Comparison of ENCODE assay signal across 31 cellular contexts in genomic region chr2:147125145-147125544, GRCh38.
"Had no signal": no experiment of that assay in that cellular context is flagged by ENCODE, and none has a peak within 500 bp of the region (broad histone marks: within the 10 kb centered on the region; RNA-seq: fewer than 3 reads in every experiment).

No MANE protein-coding gene starts in this region.

- ATAC-seq: left colon; natural killer cell; right lobe of liver; stimulated activated memory B cell treated with anti-CD40 and anti-IgM and Interleukin-4, amounts not matched to agents 10 μg/mL and 1 μg/mL and 100 μg/mL, for 72 hours; stimulated activated naive CD8-positive, alpha-beta T cell treated with anti-CD3 and anti-CD28 coated beads, Interleukin-15, amount 100 ng/mL, for 72 hours had no signal

- H3K4me1 Mint-ChIP-seq: immature natural killer cell; mesothelial cell of epicardium; naive B cell; natural killer cell; nephron progenitor cell; neural progenitor cell; stimulated activated memory B cell treated with anti-CD40 and anti-IgM and Interleukin-4, amounts not matched to agents 10 μg/mL and 1 μg/mL and 100 μg/mL, for 72 hours; stimulated activated naive CD8-positive, alpha-beta T cell treated with anti-CD3 and anti-CD28 coated beads, Interleukin-15, amount 100 ng/mL, for 72 hours had no signal

- H3K4me1 ChIP-seq: left ventricle myocardium inferior, neural progenitor cell, right atrium auricular region, right lobe of liver, testis, thyroid gland, transverse colon, upper lobe of left lung had no signal

- H2AFZ ChIP-seq: neural progenitor cell had no signal

- H3K4me2 ChIP-seq: neural progenitor cell, smooth muscle cell had no signal

- H3K27me3 ChIP-seq: neural progenitor cell, ovary, right atrium auricular region, right lobe of liver, testis, thyroid gland, transverse colon, upper lobe of left lung had no signal

- FAIRE-seq: islet of Langerhans, kidney, urothelium cell line had no signal

- H3K36me3 Mint-ChIP-seq: mesothelial cell of epicardium; naive B cell; natural killer cell; neural progenitor cell; stimulated activated memory B cell treated with anti-CD40 and anti-IgM and Interleukin-4, amounts not matched to agents 10 μg/mL and 1 μg/mL and 100 μg/mL, for 72 hours had no signal

- H3K27ac ChIP-seq: left ventricle myocardium inferior, neural progenitor cell, ovary, right atrium auricular region, right lobe of liver, testis, thyroid gland, transverse colon, upper lobe of left lung had no signal

- DNase-seq: hippocampal formation; immature natural killer cell; kidney; left colon; left ventricle myocardium inferior; mesendoderm; naive B cell; natural killer cell; nephron progenitor cell; ovary; right lobe of liver; stimulated activated CD4-positive, alpha-beta T cell treated with anti-CD3 and anti-CD28 coated beads, Interleukin-1b, Interleukin-23, amount 100 ng/mL, for 48 hours; stimulated activated CD4-positive, alpha-beta T cell treated with anti-CD3 and anti-CD28 coated beads, Interleukin-2, amount 100 ng/mL, for 48 hours; stimulated activated CD4-positive, alpha-beta T cell treated with anti-CD3 and anti-CD28 coated beads, Interleukin-4, amount 100 ng/mL, for 4 hours; stimulated activated CD8-positive, alpha-beta memory T cell treated with anti-CD3 and anti-CD28 coated beads, Interleukin-4, amount 100 ng/mL, for 48 hours; stimulated activated naive CD4-positive, alpha-beta T cell treated with Interleukin-2 at 50 U/mL for 16 hours; stimulated activated naive CD8-positive, alpha-beta T cell treated with anti-CD3 and anti-CD28 coated beads, Interleukin-15, amount 100 ng/mL, for 72 hours; substantia nigra; testis; thyroid gland; transverse colon; upper lobe of left lung had no signal

- H3K27ac Mint-ChIP-seq: immature natural killer cell; mesothelial cell of epicardium; naive B cell; natural killer cell; nephron progenitor cell; neural progenitor cell; progenitor cell of endocrine pancreas; stimulated activated memory B cell treated with anti-CD40 and anti-IgM and Interleukin-4, amounts not matched to agents 10 μg/mL and 1 μg/mL and 100 μg/mL, for 72 hours; stimulated activated naive CD8-positive, alpha-beta T cell treated with anti-CD3 and anti-CD28 coated beads, Interleukin-15, amount 100 ng/mL, for 72 hours had no signal

- H3K9me3 ChIP-seq: ovary, right atrium auricular region, right lobe of liver, testis, thyroid gland, transverse colon, upper lobe of left lung had no signal

- H3K4me3 Mint-ChIP-seq: immature natural killer cell; mesothelial cell of epicardium; naive B cell; natural killer cell; nephron progenitor cell; neural progenitor cell; stimulated activated memory B cell treated with anti-CD40 and anti-IgM and Interleukin-4, amounts not matched to agents 10 μg/mL and 1 μg/mL and 100 μg/mL, for 72 hours; stimulated activated naive CD8-positive, alpha-beta T cell treated with anti-CD3 and anti-CD28 coated beads, Interleukin-15, amount 100 ng/mL, for 72 hours had no signal

- H3K9ac ChIP-seq: neural progenitor cell had no signal

- H3K27me3 Mint-ChIP-seq: naive B cell; stimulated activated memory B cell treated with anti-CD40 and anti-IgM and Interleukin-4, amounts not matched to agents 10 μg/mL and 1 μg/mL and 100 μg/mL, for 72 hours; stimulated activated naive CD8-positive, alpha-beta T cell treated with anti-CD3 and anti-CD28 coated beads, Interleukin-15, amount 100 ng/mL, for 72 hours had no signal

- H3K36me3 ChIP-seq: left ventricle myocardium inferior, neural progenitor cell, ovary, right atrium auricular region, right lobe of liver, thyroid gland, transverse colon, upper lobe of left lung had no signal

- H3K4me3 ChIP-seq: left ventricle myocardium inferior, lung, neural progenitor cell, ovary, right atrium auricular region, right lobe of liver, smooth muscle cell, testis, thyroid gland, transverse colon, upper lobe of left lung had no signal
